In genomic region chr20:39342463-39342862, GRCh38 we compare ENCODE assay signal across 16 cellular contexts.
DNase-seq lines count a peak whose midpoint lies in the region; ATAC-seq, FAIRE-seq and TF ChIP-seq lines count a peak whose summit lies in the region.
"Had no signal": no experiment of that assay in that cellular context is flagged by ENCODE, and none has a peak within 500 bp of the region (broad histone marks: within the 10 kb centered on the region; RNA-seq: fewer than 3 reads in every experiment).

No MANE protein-coding gene starts in this region.

- 0% methylated on average over 1 of the region's 1 CpG for WGBS in GM12878 (ENCODE audit: insufficient coverage, insufficient replicate concordance, low lambda C conversion rate, missing lambda C conversion rate)

- RAD21 ChIA-PET in GM12878 (lab: Charles Lee; ENCODE audit: unreplicated experiment) = no interaction called here

- POLR2A ChIA-PET in GM12878 (lab: Charles Lee) = interaction anchor here (0.7 kb wide), 1 partner anchor 193 kb away, joined by 5 read pairs; no protein-coding TSS in a partner anchor

- CTCF ChIA-PET in GM12878 (lab: Yijun Ruan, JAX) = interaction anchor here (0.9 kb wide), 1 partner anchor 56 kb away, joined by 4 read pairs; no protein-coding TSS in a partner anchor

- SMC1A ChIA-PET in GM12878 (lab: Charles Lee; ENCODE audit: uncharacterized antibody, unreplicated experiment) = interaction anchor here (0.6 to 1.0 kb wide), 3 partner anchors 14 to 109 kb away, joined by 3 to 4 read pairs (median 3); no protein-coding TSS in a partner anchor

- ATAC-seq in GM12878 = peak; percentile 56
- ATAC-seq in HG02938 (IDR thresholded peaks at IDR 0.05; ENCODE audit: unreplicated experiment) = no peak

- H3K27ac ChIP-seq in GM12878 (ENCODE audit: control insufficient read depth, insufficient read depth) (no peak overlapping the region; the same call in 1 of the 2 replicates), kidney (ENCODE audit: low read depth in 2 of 2, low read length in 2 of 2) (no peak overlapping the region)
- H3K27ac ChIP-seq: C4-2B had no signal

- H3K4me2 ChIP-seq in GM12878 (ENCODE audit: control insufficient read depth, insufficient read depth) = 0 out of 2 replicates have a peak overlapping the region, but pooled peaks have one; percentile 2

- DNase-seq in GM12865 (ENCODE audit: low read depth) = peak; percentile 41
- no peak for DNase-seq in GM18507 (ENCODE audit: extremely low spot score, insufficient read length, low read depth)
- DNase-seq in GM12878 (ENCODE audit: low read depth, low spot score) = peak; percentile 38
- DNase-seq in cortex of kidney (lab: John Stamatoyannopoulos, UW) = no peak
- no peak for DNase-seq in kidney
- DNase-seq: AML-193; Caco-2; CD4-positive, alpha-beta T cell; H9 had no signal

- H3K4me3 ChIP-seq in GM12865 (ENCODE audit: low read depth, low read length) = no peak overlapping the region
- no peak overlapping the region for H3K4me3 ChIP-seq in GM12878
- no peak overlapping the region for H3K4me3 ChIP-seq in kidney (ENCODE audit: low read length in 2 of 2)

- intact Hi-C loops in GM12878 (cut with micrococcal nuclease; ENCODE audit: unreplicated experiment) (no loop called here), kidney (cut with DNase I) (no loop called here)

- H3K9me3 ChIP-seq in GM12878 (replicated peaks; ENCODE audit: control insufficient read depth, insufficient read depth, low read length) = no peaks in the 10 kb centered on the region; the same call in 2 of the 3 replicates
- H3K9me3 ChIP-seq in kidney (ENCODE audit: control insufficient read depth in 1 of 2, low read length in 2 of 2) = no peaks in the 10 kb centered on the region

- H3K4me1 ChIP-seq in GM12878 (ENCODE audit: control insufficient read depth, insufficient read depth, low read length) (peaks cover 3% of the 10 kb centered on the region; the same call in 1 of the 2 replicates), kidney (ENCODE audit: control insufficient read depth in 1 of 2, insufficient read depth in 1 of 2, low read depth in 1 of 2, low read length in 2 of 2) (no peaks in the 10 kb centered on the region)
- H3K4me1 ChIP-seq: Caco-2 had no signal

- no peak for TF ChIP-seq RAD21 in GM12878 (IDR thresholded peaks at IDR 0.05; ENCODE audit: insufficient read depth, low read depth, low read length)

- no peaks in the 10 kb centered on the region for H3K79me2 ChIP-seq in GM12878 (ENCODE audit: control insufficient read depth, insufficient read depth, low read length)

- 0 out of 4 replicates have a peak, but pooled peaks of 1 of the 2 experiments have one; percentile 10 for TF ChIP-seq EP300 in GM12878 (IDR thresholded peaks at IDR 0.05; ENCODE audit: borderline replicate concordance in 1 of 2, control insufficient read depth in 1 of 2, low read depth in 2 of 2, low read length in 2 of 2)

- no peaks in the 10 kb centered on the region for H3K27me3 ChIP-seq in GM12878 (replicated peaks in 1 of 2; ENCODE audit: control insufficient read depth in 2 of 2, insufficient read depth in 2 of 2, low read length in 1 of 2)

- TF ChIP-seq POLR2A in GM12878 (IDR thresholded peaks at IDR 0.05; ENCODE audit: low read depth, low read length) = no peak

- H2AFZ ChIP-seq in GM12878 (ENCODE audit: control insufficient read depth, low read depth, low read length) = no peak overlapping the region

- FAIRE-seq in GM18507 (lab: Jason Lieb, UNC) (peak; percentile 50), GM12878 (lab: Jason Lieb, UNC) (no peak), kidney (lab: Jason Lieb, UNC) (no peak)
- FAIRE-seq: A204.1, D721Med, G401.6, GM19239, H1 had no signal

- in situ Hi-C loops in GM12878 (cut with MboI) = no loop called here

- no peak overlapping the region for H3K9ac ChIP-seq in GM12878 (ENCODE audit: control insufficient read depth, insufficient read depth, low read length)
- H3K9ac ChIP-seq in kidney (ENCODE audit: low read length in 2 of 2) = no peak overlapping the region

- TF ChIP-seq CTCF in GM12865 (IDR thresholded peaks at IDR 0.05; ENCODE audit: insufficient read depth, low read depth, low read length, missing control alignments) (no peak), GM12878 (IDR thresholded peaks at IDR 0.05 in 2 of 3, conservative IDR thresholded peaks at IDR 0.05 in 1 of 3; ENCODE audit: control insufficient read depth in 2 of 3, extremely low read depth in 1 of 3, insufficient read depth in 1 of 3, low read depth in 3 of 3, low read length in 3 of 3) (no peak), kidney (IDR thresholded peaks at IDR 0.05; ENCODE audit: borderline replicate concordance, extremely low read depth, insufficient read depth) (no peak)

- BruUV-seq in GM12878 (replicated peaks; lab: Mats Ljungman, UMichigan) = no TSS peak

- H4K20me1 ChIP-seq in GM12878 (ENCODE audit: control insufficient read depth, insufficient read depth) = no peaks in the 10 kb centered on the region

- H3K36me3 ChIP-seq in GM12878 (ENCODE audit: control insufficient read depth in 2 of 2, insufficient read depth in 2 of 2, low read length in 1 of 2) = no peaks in the 10 kb centered on the region
- H3K36me3 ChIP-seq in kidney (ENCODE audit: control insufficient read depth in 1 of 2, insufficient read depth in 2 of 2, low read length in 2 of 2) = no peaks in the 10 kb centered on the region

TF ChIP-seq in GM12878, 131 proteins besides CTCF, POLR2A, EP300 and RAD21 (continues in another document):
- TF ChIP-seq SUZ12 (IDR thresholded peaks at IDR 0.05; ENCODE audit: unreplicated experiment) (no peak), BACH1 (IDR thresholded peaks at IDR 0.05; ENCODE audit: borderline replicate concordance) (no peak), RAD51 (IDR thresholded peaks at IDR 0.05) (peak; percentile 97), YBX1 (IDR thresholded peaks at IDR 0.05) (no peak), ATF3 (IDR thresholded peaks at IDR 0.05; ENCODE audit: borderline replicate concordance, extremely low read depth, low read depth, low read length) (no peak), IKZF2 (IDR thresholded peaks at IDR 0.05) (peak; percentile 21 to 40; a peak in 2 of 4 replicates), ASH2L (IDR thresholded peaks at IDR 0.05; ENCODE audit: borderline replicate concordance, low read depth) (no peak), KAT2A (conservative IDR thresholded peaks at IDR 0.05; ENCODE audit: control insufficient read depth, low read depth, low read length) (no peak), NFYA (IDR thresholded peaks at IDR 0.05; ENCODE audit: borderline replicate concordance, low read depth, low read length) (no peak), DPF2 (IDR thresholded peaks at IDR 0.05) (0 out of 2 replicates have a peak, but pooled peaks have one; percentile 27), MEF2B (IDR thresholded peaks at IDR 0.05; ENCODE audit: partially characterized antibody, poor library complexity, severe bottlenecking) (peak; percentile 77), POLR2AphosphoS5 (IDR thresholded peaks at IDR 0.05; ENCODE audit: low read length) (no peak)
- TF ChIP-seq, protein P1, sequence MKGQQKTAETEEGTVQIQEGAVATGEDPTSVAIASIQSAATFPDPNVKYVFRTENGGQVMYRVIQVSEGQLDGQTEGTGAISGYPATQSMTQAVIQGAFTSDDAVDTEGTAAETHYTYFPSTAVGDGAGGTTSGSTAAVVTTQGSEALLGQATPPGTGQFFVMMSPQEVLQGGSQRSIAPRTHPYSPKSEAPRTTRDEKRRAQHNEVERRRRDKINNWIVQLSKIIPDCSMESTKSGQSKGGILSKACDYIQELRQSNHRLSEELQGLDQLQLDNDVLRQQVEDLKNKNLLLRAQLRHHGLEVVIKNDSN (IDR thresholded peaks at IDR 0.05; ENCODE audit: borderline replicate concordance, extremely low read length, insufficient read depth, low read depth, low read length) = peak; percentile 8
- TF ChIP-seq, protein P2, sequence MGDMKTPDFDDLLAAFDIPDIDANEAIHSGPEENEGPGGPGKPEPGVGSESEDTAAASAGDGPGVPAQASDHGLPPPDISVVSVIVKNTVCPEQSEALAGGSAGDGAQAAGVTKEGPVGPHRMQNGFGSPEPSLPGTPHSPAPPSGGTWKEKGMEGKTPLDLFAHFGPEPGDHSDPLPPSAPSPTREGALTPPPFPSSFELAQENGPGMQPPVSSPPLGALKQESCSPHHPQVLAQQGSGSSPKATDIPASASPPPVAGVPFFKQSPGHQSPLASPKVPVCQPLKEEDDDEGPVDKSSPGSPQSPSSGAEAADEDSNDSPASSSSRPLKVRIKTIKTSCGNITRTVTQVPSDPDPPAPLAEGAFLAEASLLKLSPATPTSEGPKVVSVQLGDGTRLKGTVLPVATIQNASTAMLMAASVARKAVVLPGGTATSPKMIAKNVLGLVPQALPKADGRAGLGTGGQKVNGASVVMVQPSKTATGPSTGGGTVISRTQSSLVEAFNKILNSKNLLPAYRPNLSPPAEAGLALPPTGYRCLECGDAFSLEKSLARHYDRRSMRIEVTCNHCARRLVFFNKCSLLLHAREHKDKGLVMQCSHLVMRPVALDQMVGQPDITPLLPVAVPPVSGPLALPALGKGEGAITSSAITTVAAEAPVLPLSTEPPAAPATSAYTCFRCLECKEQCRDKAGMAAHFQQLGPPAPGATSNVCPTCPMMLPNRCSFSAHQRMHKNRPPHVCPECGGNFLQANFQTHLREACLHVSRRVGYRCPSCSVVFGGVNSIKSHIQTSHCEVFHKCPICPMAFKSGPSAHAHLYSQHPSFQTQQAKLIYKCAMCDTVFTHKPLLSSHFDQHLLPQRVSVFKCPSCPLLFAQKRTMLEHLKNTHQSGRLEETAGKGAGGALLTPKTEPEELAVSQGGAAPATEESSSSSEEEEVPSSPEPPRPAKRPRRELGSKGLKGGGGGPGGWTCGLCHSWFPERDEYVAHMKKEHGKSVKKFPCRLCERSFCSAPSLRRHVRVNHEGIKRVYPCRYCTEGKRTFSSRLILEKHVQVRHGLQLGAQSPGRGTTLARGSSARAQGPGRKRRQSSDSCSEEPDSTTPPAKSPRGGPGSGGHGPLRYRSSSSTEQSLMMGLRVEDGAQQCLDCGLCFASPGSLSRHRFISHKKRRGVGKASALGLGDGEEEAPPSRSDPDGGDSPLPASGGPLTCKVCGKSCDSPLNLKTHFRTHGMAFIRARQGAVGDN (IDR thresholded peaks at IDR 0.05) = no peak
- TF ChIP-seq, protein P3, sequence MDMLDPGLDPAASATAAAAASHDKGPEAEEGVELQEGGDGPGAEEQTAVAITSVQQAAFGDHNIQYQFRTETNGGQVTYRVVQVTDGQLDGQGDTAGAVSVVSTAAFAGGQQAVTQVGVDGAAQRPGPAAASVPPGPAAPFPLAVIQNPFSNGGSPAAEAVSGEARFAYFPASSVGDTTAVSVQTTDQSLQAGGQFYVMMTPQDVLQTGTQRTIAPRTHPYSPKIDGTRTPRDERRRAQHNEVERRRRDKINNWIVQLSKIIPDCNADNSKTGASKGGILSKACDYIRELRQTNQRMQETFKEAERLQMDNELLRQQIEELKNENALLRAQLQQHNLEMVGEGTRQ (IDR thresholded peaks at IDR 0.05; ENCODE audit: borderline replicate concordance, low read depth, low read length) = peak; percentile 35; the same call in 1 of the 2 replicates

Comparison
In these comparisons a context has a peak if more than half of its experiments do, and no peak if none do; other contexts are left out.
1. DNase-seq: peak in GM12865 (single experiment) and GM12878 (single experiment); none in GM18507 (single experiment), cortex of kidney (single experiment) and kidney (single experiment).